22 cellular contexts compared by ENCODE assay signal in the genomic region with DNA sequence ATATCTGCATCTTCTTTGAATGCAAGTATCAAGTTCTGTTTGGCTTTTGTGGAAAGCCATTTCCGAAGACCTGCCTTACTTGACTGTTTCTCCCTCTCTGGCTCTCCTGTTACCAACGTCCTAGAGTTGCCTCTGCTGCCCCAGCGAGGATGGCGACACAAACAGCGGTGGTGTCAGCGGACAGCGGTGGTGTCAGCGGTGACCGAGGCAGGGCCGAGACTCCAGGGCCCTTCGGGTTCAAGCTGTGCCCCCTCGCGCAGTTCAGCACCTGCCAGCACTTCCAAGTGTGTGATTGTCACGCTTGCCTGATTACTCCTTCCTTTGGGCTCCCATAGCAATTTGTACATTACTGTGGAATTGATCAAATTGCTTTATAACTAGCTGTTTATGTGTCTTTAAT.
"Had no signal": no experiment of that assay in that cellular context is flagged by ENCODE, and none has a peak within 500 bp of the region (broad histone marks: within the 10 kb centered on the region; RNA-seq: fewer than 3 reads in every experiment).

No MANE protein-coding gene starts in this region.

- H2AFZ ChIP-seq: PC-9 had no signal

- H3K36me3 ChIP-seq: Peyer's patch, SJCRH30 had no signal

- H3K9me3 ChIP-seq: Peyer's patch, SJCRH30 had no signal

- H3K4me2 ChIP-seq: PC-9 had no signal

- H3K4me3 ChIP-seq: PC-9, Peyer's patch, SJCRH30 had no signal

- ATAC-seq: Right ventricle myocardium inferior, SK-N-SH treated with all-trans-retinoic acid at 6 μM for 48 hours had no signal

- DNase-seq: KBM-7, MV-4-11, NCI-H1048, NCI-H1105, NCI-H1417, NCI-H1436 treated with DMSO at 0.1 percent for 48 hours, NCI-H1694, NCI-H187 treated with DMSO at 0.1 percent for 48 hours, NCI-H2029 treated with DMSO at 0.1 percent for 48 hours, NCI-H2171 treated with DMSO at 0.1 percent for 48 hours, NCI-H345, NCI-H446 treated with DMSO at 0.1 percent for 48 hours, NCI-H524 treated with DMSO at 0.1 percent for 48 hours, NCI-H69, NCI-H774, OCI-M1, PC-9, Peyer's patch, SHP77 treated with DMSO at 0.1 percent for 48 hours, SJCRH30 had no signal

- H3K4me1 ChIP-seq: Peyer's patch, SJCRH30 had no signal

- H3K27me3 ChIP-seq: Peyer's patch, SJCRH30 had no signal

- H3K27ac ChIP-seq: PC-9, Peyer's patch, SJCRH30 had no signal
